8 cellular contexts compared by ENCODE assay signal in the genomic region with DNA sequence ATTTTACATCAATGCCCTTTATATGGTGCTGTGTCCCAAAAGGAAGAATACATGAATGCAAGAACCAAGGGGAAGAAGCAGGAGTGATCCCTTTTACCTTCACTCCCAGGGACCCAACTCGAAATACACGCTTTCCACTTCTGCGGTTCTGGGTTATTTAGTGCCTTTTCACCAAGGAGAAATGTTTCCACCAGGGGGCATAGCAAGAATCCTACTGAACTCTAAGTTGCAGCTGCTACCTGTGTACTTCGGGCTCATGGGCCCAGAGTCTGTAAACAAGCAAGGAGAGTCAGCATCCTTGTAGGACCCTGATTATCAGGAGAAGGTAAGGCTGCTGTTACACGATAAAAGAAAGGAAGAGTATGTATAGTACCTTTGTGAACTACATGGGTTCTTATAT. TPM values are rescaled to one million over a fixed set of nuclear protein-coding genes. Genes with fewer than 3 reads are reported as not detected.
DNase-seq lines count a peak whose midpoint lies in the region; ATAC-seq, FAIRE-seq and TF ChIP-seq lines count a peak whose summit lies in the region.

No MANE protein-coding gene starts in this region.

- H3K9me3 ChIP-seq in adrenal gland (replicated peaks in 1 of 3) (no peaks in the 10 kb centered on the region), HepG2 (ENCODE audit: low read length) (no peaks in the 10 kb centered on the region)

- no peaks in the 10 kb centered on the region for H3K27me3 ChIP-seq in HL-60 (ENCODE audit: insufficient read depth, poor library complexity, severe bottlenecking)
- H3K27me3 ChIP-seq in adrenal gland, result no peaks in the 10 kb centered on the region
- H3K27me3 ChIP-seq in HepG2 (ENCODE audit: control insufficient read depth in 1 of 2, insufficient read depth in 2 of 2, low read length in 2 of 2), result no peaks in the 10 kb centered on the region

- in situ Hi-C loops in HepG2 (cut with HindIII; ENCODE audit: extremely low pct_ligation_motif_present, low pct_unique_long_range_greater_than_20kb), result no loop called here

- CTCF ChIA-PET in HepG2 (lab: Yijun Ruan, JAX; ENCODE audit: low intra/inter-chr PET ratio, low total read pairs), result interaction anchor here (1.5 kb wide), 1 partner anchor 114 kb away, joined by 3 read pairs; no protein-coding TSS in a partner anchor

- no peak overlapping the region for H3K9ac ChIP-seq in HepG2 (ENCODE audit: insufficient read depth, low read depth, low read length)

- H3K36me3 ChIP-seq in adrenal gland (replicated peaks in 1 of 2) (no peaks in the 10 kb centered on the region), HepG2 (replicated peaks in 1 of 2; ENCODE audit: control insufficient read depth in 1 of 2, insufficient read depth in 2 of 2, low read length in 2 of 2) (no peaks in the 10 kb centered on the region)

- H3K27ac ChIP-seq in HL-60 (replicated peaks) (no peak overlapping the region), adrenal gland (no peak overlapping the region), HepG2 (ENCODE audit: extremely low read length, insufficient read depth, low read length) (no peak overlapping the region)

- BruUV-seq in HepG2 (replicated peaks; lab: Mats Ljungman, UMichigan), result no TSS peak

- TF ChIP-seq CTCF in HL-60 (IDR thresholded peaks at IDR 0.05; ENCODE audit: insufficient read depth, low read length) (peak; percentile 0), adrenal gland (IDR thresholded peaks at IDR 0.05) (peak; percentile 27 to 51 (median 46)), HepG2 (CRISPR knock-in tag; IDR thresholded peaks at IDR 0.05) (peak; percentile 40; the same call in 1 of the 2 replicates)

- ATAC-seq in HepG2 (peak; percentile 81), HG03520 (IDR thresholded peaks at IDR 0.05; ENCODE audit: unreplicated experiment) (no peak), HG03280 (IDR thresholded peaks at IDR 0.05; ENCODE audit: unreplicated experiment) (no peak), GM19463 (IDR thresholded peaks at IDR 0.05; ENCODE audit: unreplicated experiment) (no peak)

- DNase-seq in COR-L47 (lab: John Stamatoyannopoulos, UW), result peak; percentile 77
- peak in 1 of 2 experiments; percentile 21 for DNase-seq in HL-60 (ENCODE audit: low read depth in 1 of 2, low spot score in 1 of 2)
- peak in 3 of 7 donors; percentile 17 to 36 (median 26) for DNase-seq in adrenal gland
- peak; percentile 11 for DNase-seq in HepG2 (ENCODE audit: low spot score)
- no peak for DNase-seq in activated naive CD4-positive, alpha-beta T cell (lab: John Stamatoyannopoulos, UW)

- TF ChIP-seq POLR2A in adrenal gland (IDR thresholded peaks at IDR 0.05) (no peak), HepG2 (IDR thresholded peaks at IDR 0.05; ENCODE audit: insufficient read depth in 1 of 2, low read depth in 2 of 2, low read length in 2 of 2) (no peak)

- FAIRE-seq in HepG2 (lab: Jason Lieb, UNC), result no peak

- TF ChIP-seq EP300 in HepG2 (IDR thresholded peaks at IDR 0.05; ENCODE audit: low read depth in 2 of 2, low read length in 2 of 2), result no peak
- no peak for TF ChIP-seq EP300 in HepG2 (CRISPR knock-in tag; IDR thresholded peaks at IDR 0.05; ENCODE audit: borderline replicate concordance)

- POLR2A ChIA-PET in HepG2 (lab: Yijun Ruan, JAX), result no interaction called here

- intact Hi-C loops in adrenal gland (cut with DNase I) (loop anchor here in 1 of 2 donors (5.0 kb wide), 1 partner anchor 113 kb away; no protein-coding TSS in a partner anchor), HepG2 (cut with micrococcal nuclease; ENCODE audit: unreplicated experiment) (loop anchor here (1.0 kb wide), 1 partner anchor 95 kb away; no protein-coding TSS in a partner anchor)

- 63 to 69% (median 69%) methylated on average over 5 of the region's 5 CpGs for WGBS in adrenal gland, 4 donors
- 12% methylated on average over 5 of the region's 5 CpGs for WGBS in HepG2 (ENCODE audit: low lambda C conversion rate)

- no peak overlapping the region for H3K4me3 ChIP-seq in HL-60 (replicated peaks; ENCODE audit: insufficient read depth, low read length)
- no peak overlapping the region for H3K4me3 ChIP-seq in adrenal gland
- no peak overlapping the region for H3K4me3 ChIP-seq in HepG2 (replicated peaks in 1 of 3; ENCODE audit: insufficient read depth in 1 of 3, low read depth in 2 of 3, low read length in 3 of 3)

- H2AFZ ChIP-seq in HepG2 (ENCODE audit: low read length), result no peak overlapping the region

- TF ChIP-seq RAD21 in HepG2 (CRISPR knock-in tag; IDR thresholded peaks at IDR 0.05), result no peak

- no peaks in the 10 kb centered on the region for H3K79me2 ChIP-seq in HepG2 (ENCODE audit: insufficient read depth, low read length)

- no peaks in the 10 kb centered on the region for H4K20me1 ChIP-seq in HepG2 (ENCODE audit: insufficient read depth, low read length)

- no peak overlapping the region for H3K4me2 ChIP-seq in HepG2 (ENCODE audit: low read depth, low read length)

- no peaks in the 10 kb centered on the region for H3K4me1 ChIP-seq in adrenal gland (replicated peaks in 1 of 2)
- no peaks in the 10 kb centered on the region for H3K4me1 ChIP-seq in HepG2 (ENCODE audit: insufficient read depth, low read length)

TF ChIP-seq in HepG2, 621 proteins besides CTCF, POLR2A, EP300 and RAD21 (continues in another document):
- TF ChIP-seq, protein P1, sequence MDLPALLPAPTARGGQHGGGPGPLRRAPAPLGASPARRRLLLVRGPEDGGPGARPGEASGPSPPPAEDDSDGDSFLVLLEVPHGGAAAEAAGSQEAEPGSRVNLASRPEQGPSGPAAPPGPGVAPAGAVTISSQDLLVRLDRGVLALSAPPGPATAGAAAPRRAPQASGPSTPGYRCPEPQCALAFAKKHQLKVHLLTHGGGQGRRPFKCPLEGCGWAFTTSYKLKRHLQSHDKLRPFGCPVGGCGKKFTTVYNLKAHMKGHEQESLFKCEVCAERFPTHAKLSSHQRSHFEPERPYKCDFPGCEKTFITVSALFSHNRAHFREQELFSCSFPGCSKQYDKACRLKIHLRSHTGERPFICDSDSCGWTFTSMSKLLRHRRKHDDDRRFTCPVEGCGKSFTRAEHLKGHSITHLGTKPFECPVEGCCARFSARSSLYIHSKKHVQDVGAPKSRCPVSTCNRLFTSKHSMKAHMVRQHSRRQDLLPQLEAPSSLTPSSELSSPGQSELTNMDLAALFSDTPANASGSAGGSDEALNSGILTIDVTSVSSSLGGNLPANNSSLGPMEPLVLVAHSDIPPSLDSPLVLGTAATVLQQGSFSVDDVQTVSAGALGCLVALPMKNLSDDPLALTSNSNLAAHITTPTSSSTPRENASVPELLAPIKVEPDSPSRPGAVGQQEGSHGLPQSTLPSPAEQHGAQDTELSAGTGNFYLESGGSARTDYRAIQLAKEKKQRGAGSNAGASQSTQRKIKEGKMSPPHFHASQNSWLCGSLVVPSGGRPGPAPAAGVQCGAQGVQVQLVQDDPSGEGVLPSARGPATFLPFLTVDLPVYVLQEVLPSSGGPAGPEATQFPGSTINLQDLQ (CRISPR knock-in tag; IDR thresholded peaks at IDR 0.05), result no peak

RNA-seq across cellular contexts. Expression of a gene that starts 45.7 kb away (rescaled TPM):
- total RNA-seq in adrenal gland (10 to 100 TPM in 5 of 8 donors, 1 to 10 TPM in 3; 3.5 to 23.2 (median 11.5) TPM), HepG2 (2016; rRNA removed; fragmentation: Illumina TruSeq; extraction: Trizol) (0.15 TPM in 1 of 2 replicates, not detected in the other)
- polyA plus RNA-seq in adrenal gland (10 to 100 TPM; 12.7 to 23.2 (median 13.6) TPM), HepG2 (2011; rRNA removed) (0.03 and 0.08 TPM in 2 replicates)
- not detected in 2 replicates for total RNA-seq in HepG2 (2016; cell fraction: cytosol; rRNA removed; fragmentation: Illumina TruSeq; extraction: Trizol; ENCODE audit: low read depth)
- 0.03 and 0.13 TPM in 2 replicates for total RNA-seq in HepG2 (2016; cell fraction: insoluble cytoplasmic fraction; rRNA removed; fragmentation: Illumina TruSeq; extraction: Trizol)
- total RNA-seq in HepG2 (2016; cell fraction: membrane; rRNA removed; fragmentation: Illumina TruSeq; extraction: Trizol), result not detected in 2 replicates
- total RNA-seq in HepG2 (2016; cell fraction: nucleus; rRNA removed; fragmentation: Illumina TruSeq; extraction: Trizol), result not detected in 2 replicates
- 0.01 TPM in 1 of 2 replicates, not detected in the other for polyA plus RNA-seq in HepG2 (2011; cell fraction: cytosol; rRNA removed)
- polyA plus RNA-seq in HepG2 (2011; cell fraction: nucleus; rRNA removed), result 0.03 and 0.16 TPM in 2 replicates
- polyA plus RNA-seq in HepG2 (2012), result not detected in 2 replicates
- not detected in 2 replicates for polyA plus RNA-seq in HepG2 (2016; cell fraction: cytosol; fragmentation: Illumina TruSeq; extraction: Trizol; ENCODE audit: low read depth)
- 0.04 TPM in 1 of 2 replicates, not detected in the other for polyA plus RNA-seq in HepG2 (2016; cell fraction: insoluble cytoplasmic fraction; fragmentation: Illumina TruSeq; extraction: Trizol; ENCODE audit: low read depth)
- 0.07 TPM in 1 of 2 replicates, not detected in the other for polyA plus RNA-seq in HepG2 (2016; cell fraction: membrane; fragmentation: Illumina TruSeq; extraction: Trizol; ENCODE audit: low read depth)
- not detected in 2 replicates for polyA plus RNA-seq in HepG2 (2016; cell fraction: nucleus; fragmentation: Illumina TruSeq; extraction: Trizol; ENCODE audit: insufficient read depth, low read depth)
- 2.1 TPM in 1 of 2 replicates, not detected in the other for polyA minus RNA-seq in HepG2 (2011; rRNA and poly(A)+ RNA removed; ENCODE audit: low replicate concordance)
- not detected in 2 replicates for polyA minus RNA-seq in HepG2 (2011; cell fraction: cytosol; rRNA and poly(A)+ RNA removed)
- polyA minus RNA-seq in HepG2 (2011; cell fraction: nucleus; rRNA and poly(A)+ RNA removed), result 0.12 and 0.26 TPM in 2 replicates

Comparison
In these comparisons a context has a peak if more than half of its experiments do, and no peak if none do; other contexts are left out.
1. DNase-seq: peak in COR-L47 (single experiment) and HepG2 (single experiment); none in activated naive CD4-positive, alpha-beta T cell (0 of 4).
2. Peak in every context shown above with its lines, with median percentiles within 50 percentile points of each other: CTCF ChIP-seq.